19 cellular contexts compared by ENCODE assay signal in the genomic region with DNA sequence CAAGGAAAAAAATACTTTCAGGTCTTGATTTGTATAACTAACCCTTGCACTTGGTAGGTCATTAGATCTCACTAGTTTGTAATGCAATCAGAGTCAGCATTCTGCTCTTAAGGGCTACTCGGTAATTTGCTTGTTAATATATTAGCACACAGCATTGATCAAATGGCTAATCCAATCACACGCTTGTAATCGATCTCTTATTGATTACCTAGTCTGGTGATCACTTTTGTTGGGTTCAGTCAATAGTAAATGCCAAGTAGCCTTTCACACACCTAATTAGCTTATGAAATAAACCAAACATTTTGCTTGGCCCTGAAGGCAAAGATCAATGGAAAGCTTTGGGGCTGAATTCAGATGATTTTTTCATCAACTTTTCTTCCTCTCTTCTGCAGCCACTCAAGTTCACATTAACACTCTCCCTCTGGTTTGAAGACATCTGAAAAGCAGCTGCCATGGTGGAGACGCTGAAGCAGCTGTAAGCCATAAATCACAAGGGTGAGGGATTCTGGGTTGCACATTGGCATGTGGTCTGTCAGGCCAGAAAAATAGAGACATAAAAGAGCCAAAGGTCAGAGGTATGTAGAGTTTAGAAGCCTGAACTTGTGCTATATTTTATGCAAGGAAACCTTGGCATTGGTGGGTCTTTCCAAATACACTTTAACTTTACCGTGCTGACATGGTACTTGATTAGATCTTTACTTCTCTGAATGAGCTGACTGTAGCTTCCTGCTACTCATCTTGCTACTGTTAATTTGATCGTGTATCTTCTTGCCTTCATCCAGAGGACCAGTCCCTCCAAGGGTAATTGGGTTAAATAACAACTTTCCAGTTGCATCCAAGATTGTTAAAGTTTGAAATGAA.
DNase-seq lines count a peak whose midpoint lies in the region; ATAC-seq and TF ChIP-seq lines count a peak whose summit lies in the region.
"Had no signal": no experiment of that assay in that cellular context is flagged by ENCODE, and none has a peak within 500 bp of the region (broad histone marks: within the 10 kb centered on the region; RNA-seq: fewer than 3 reads in every experiment).

No MANE protein-coding gene starts in this region.

- H3K36me3 ChIP-seq in GM23338 (ENCODE audit: insufficient read depth): no peaks in the 10 kb centered on the region
- H3K36me3 ChIP-seq: gastroesophageal sphincter, neutrophil, sigmoid colon, upper lobe of right lung had no signal

- H3K27me3 Mint-ChIP-seq in activated CD4-positive, alpha-beta T cell treated with anti-CD3 and anti-CD28 coated beads for 36 hours: peaks cover 22% of the 10 kb centered on the region
- peaks cover 19% of the 10 kb centered on the region for H3K27me3 Mint-ChIP-seq in activated CD4-positive, alpha-beta T cell treated with anti-CD3 and anti-CD28 coated beads, Interleukin-2, amount 10 ng/mL, durations not matched to agents 24 days and 14 days
- H3K27me3 Mint-ChIP-seq in GM23338 (ENCODE audit: insufficient read depth, low read depth, poor library complexity): no peaks in the 10 kb centered on the region

- H3K4me3 Mint-ChIP-seq in activated CD4-positive, alpha-beta T cell treated with anti-CD3 and anti-CD28 coated beads for 36 hours: no peak overlapping the region
- H3K4me3 Mint-ChIP-seq in activated CD4-positive, alpha-beta T cell treated with anti-CD3 and anti-CD28 coated beads, Interleukin-2, amount 10 ng/mL, durations not matched to agents 24 days and 14 days: no peak overlapping the region
- H3K4me3 Mint-ChIP-seq in GM23338: no peak overlapping the region
- H3K4me3 Mint-ChIP-seq: activated CD8-positive, alpha-beta T cell treated with anti-CD3 and anti-CD28 coated beads, Interleukin-2, amount 10 ng/mL, durations not matched to agents 7 days and 5 days had no signal

- H3K9me3 Mint-ChIP-seq in activated CD4-positive, alpha-beta T cell treated with anti-CD3 and anti-CD28 coated beads for 36 hours (ENCODE audit: low read depth): no peaks in the 10 kb centered on the region
- H3K9me3 Mint-ChIP-seq in activated CD4-positive, alpha-beta T cell treated with anti-CD3 and anti-CD28 coated beads, Interleukin-2, amount 10 ng/mL, durations not matched to agents 24 days and 14 days: no peaks in the 10 kb centered on the region
- H3K9me3 Mint-ChIP-seq in GM23338: no peaks in the 10 kb centered on the region
- H3K9me3 Mint-ChIP-seq: HFFc6 had no signal

- H3K27ac ChIP-seq in epithelial cell of prostate (peak overlapping the region; percentile 58), GM23338 (ENCODE audit: low read depth) (no peak overlapping the region)
- H3K27ac ChIP-seq: gastroesophageal sphincter, neutrophil, sigmoid colon, SK-N-MC, upper lobe of right lung had no signal

- H3F3A ChIP-seq in GM23338 (replicated peaks; ENCODE audit: low read depth): no peaks in the 10 kb centered on the region

- H3K27me3 ChIP-seq in GM23338 (ENCODE audit: insufficient read depth): no peaks in the 10 kb centered on the region
- H3K27me3 ChIP-seq: gastroesophageal sphincter, sigmoid colon, upper lobe of right lung had no signal

- H3K4me1 ChIP-seq in GM23338 (ENCODE audit: insufficient read depth): peaks cover 26% of the 10 kb centered on the region
- H3K4me1 ChIP-seq: upper lobe of right lung had no signal

- no peak for DNase-seq in activated CD4-positive, alpha-beta T cell treated with anti-CD3 and anti-CD28 coated beads for 36 hours
- no peak for DNase-seq in activated CD4-positive, alpha-beta T cell treated with anti-CD3 and anti-CD28 coated beads, Interleukin-2, amount 10 ng/mL, durations not matched to agents 24 days and 14 days
- DNase-seq in OCI-M1 (lab: John Stamatoyannopoulos, UW) (peak; percentile 27), epithelial cell of prostate (ENCODE audit: low read depth, low spot score) (no peak), retina (peak; percentile 22), cardiac septum (ENCODE audit: low spot score) (no peak), HuH-7 (ENCODE audit: low spot score) (no peak), GM23338 (ENCODE audit: low spot score) (no peak)
- DNase-seq: activated CD8-positive, alpha-beta T cell treated with anti-CD3 and anti-CD28 coated beads, Interleukin-2, amount 10 ng/mL, durations not matched to agents 7 days and 5 days; aorta; COR-L47; NCI-H1105; sigmoid colon; upper lobe of right lung had no signal

- H2AFZ ChIP-seq in GM23338: no peak overlapping the region; the same call in 1 of the 2 replicates

- H4K20me1 ChIP-seq in GM23338 (replicated peaks; ENCODE audit: insufficient read depth): no peaks in the 10 kb centered on the region

- H3K36me3 Mint-ChIP-seq in activated CD4-positive, alpha-beta T cell treated with anti-CD3 and anti-CD28 coated beads for 36 hours (ENCODE audit: low read depth): no peaks in the 10 kb centered on the region
- H3K36me3 Mint-ChIP-seq in activated CD4-positive, alpha-beta T cell treated with anti-CD3 and anti-CD28 coated beads, Interleukin-2, amount 10 ng/mL, durations not matched to agents 24 days and 14 days (ENCODE audit: low read depth): no peaks in the 10 kb centered on the region
- H3K36me3 Mint-ChIP-seq in GM23338 (ENCODE audit: low read depth): no peaks in the 10 kb centered on the region

- H3K4me2 ChIP-seq in GM23338: no peak overlapping the region

- peak; percentile 24 for ATAC-seq in activated CD4-positive, alpha-beta T cell treated with anti-CD3 and anti-CD28 coated beads for 36 hours
- ATAC-seq in GM23338: no peak
- ATAC-seq: activated CD8-positive, alpha-beta T cell treated with anti-CD3 and anti-CD28 coated beads, Interleukin-2, amount 10 ng/mL, durations not matched to agents 7 days and 5 days; gastroesophageal sphincter had no signal

- H3K4me1 Mint-ChIP-seq in activated CD4-positive, alpha-beta T cell treated with anti-CD3 and anti-CD28 coated beads for 36 hours: peaks cover 11% of the 10 kb centered on the region
- H3K4me1 Mint-ChIP-seq in activated CD4-positive, alpha-beta T cell treated with anti-CD3 and anti-CD28 coated beads, Interleukin-2, amount 10 ng/mL, durations not matched to agents 24 days and 14 days: peaks cover 5% of the 10 kb centered on the region
- peaks cover 38% of the 10 kb centered on the region for H3K4me1 Mint-ChIP-seq in GM23338

- no peaks in the 10 kb centered on the region for H3K9me2 ChIP-seq in GM23338 (ENCODE audit: insufficient read depth)

- no peaks in the 10 kb centered on the region for H3K79me2 ChIP-seq in GM23338 (replicated peaks; ENCODE audit: insufficient read depth)

- TF ChIP-seq CTCF in GM23338 (conservative IDR thresholded peaks at IDR 0.05; ENCODE audit: low read depth in 2 of 2): no peak

- POLR2A ChIA-PET in activated CD4-positive, alpha-beta T cell treated with anti-CD3 and anti-CD28 coated beads for 36 hours (lab: Charles Lee): no interaction called here

- intact Hi-C loops in activated CD4-positive, alpha-beta T cell treated with anti-CD3 and anti-CD28 coated beads for 36 hours (cut with DNase I, micrococcal nuclease): no loop called here
- intact Hi-C loops in activated CD4-positive, alpha-beta T cell treated with anti-CD3 and anti-CD28 coated beads, Interleukin-2, amount 10 ng/mL, durations not matched to agents 24 days and 14 days (cut with micrococcal nuclease): no loop called here
- intact Hi-C loops in cardiac septum (cut with DNase I): no loop called here

- no peak overlapping the region for H3K4me3 ChIP-seq in GM23338
- H3K4me3 ChIP-seq: gastroesophageal sphincter, lung, sigmoid colon, SK-N-MC, upper lobe of right lung had no signal

- H3K27ac Mint-ChIP-seq in activated CD4-positive, alpha-beta T cell treated with anti-CD3 and anti-CD28 coated beads for 36 hours: no peak overlapping the region
- no peak overlapping the region for H3K27ac Mint-ChIP-seq in activated CD4-positive, alpha-beta T cell treated with anti-CD3 and anti-CD28 coated beads, Interleukin-2, amount 10 ng/mL, durations not matched to agents 24 days and 14 days
- no peak overlapping the region for H3K27ac Mint-ChIP-seq in GM23338
- H3K27ac Mint-ChIP-seq: activated CD8-positive, alpha-beta T cell treated with anti-CD3 and anti-CD28 coated beads, Interleukin-2, amount 10 ng/mL, durations not matched to agents 7 days and 5 days had no signal

- CTCF ChIA-PET in activated CD4-positive, alpha-beta T cell treated with anti-CD3 and anti-CD28 coated beads for 36 hours (lab: Charles Lee): no interaction called here

TF ChIP-seq in GM23338, 12 proteins besides CTCF, POLR2A, EP300 and RAD21 (continues in another document):
- TF ChIP-seq JUNB (IDR thresholded peaks at IDR 0.05; ENCODE audit: unreplicated experiment) (no peak), ZNF114 (CRISPR knock-in tag; IDR thresholded peaks at IDR 0.05) (no peak)

Comparison
In these comparisons a context has a peak if more than half of its experiments do, and no peak if none do; other contexts are left out.
1. DNase-seq: peak in OCI-M1 (single experiment) and retina (single experiment); none in activated CD4-positive, alpha-beta T cell treated with anti-CD3 and anti-CD28 coated beads for 36 hours (single experiment), activated CD4-positive, alpha-beta T cell treated with anti-CD3 and anti-CD28 coated beads, Interleukin-2, amount 10 ng/mL, durations not matched to agents 24 days and 14 days (single experiment), epithelial cell of prostate (single experiment), cardiac septum (single experiment), HuH-7 (single experiment) and GM23338 (single experiment).